In genomic region chr17:77594416-77595209, GRCh38 we compare ENCODE assay signal across 24 cellular contexts.
DNase-seq lines count a peak whose midpoint lies in the region; ATAC-seq and FAIRE-seq lines count a peak whose summit lies in the region.
"Had no signal": no experiment of that assay in that cellular context is flagged by ENCODE, and none has a peak within 500 bp of the region (broad histone marks: within the 10 kb centered on the region; RNA-seq: fewer than 3 reads in every experiment).

No MANE protein-coding gene starts in this region.

- H3K27ac ChIP-seq in KOPT-K1 (ENCODE audit: low read depth, low read length, poor library complexity, severe bottlenecking) (peak overlapping the region; percentile 0), small intestine (ENCODE audit: low read depth in 1 of 2, low read length in 1 of 2) (no peak overlapping the region)
- H3K27ac ChIP-seq: A549, heart right ventricle, SJSA1, stomach had no signal

- no peak overlapping the region for H3K27ac Mint-ChIP-seq in activated CD8-positive, alpha-beta memory T cell treated with anti-CD3 and anti-CD28 coated beads, Interleukin-2, amount 10 ng/mL, durations not matched to agents 7 days and 5 days
- H3K27ac Mint-ChIP-seq in activated T-helper 17 cell treated with anti-CD3 and anti-CD28 coated beads, Interleukin-2, amount 50 U/mL, for 72 hours = no peak overlapping the region
- H3K27ac Mint-ChIP-seq in stimulated activated memory B cell treated with anti-CD40 and anti-IgM and Interleukin-4, amounts not matched to agents 10 μg/mL and 1 μg/mL and 100 μg/mL, for 72 hours = no peak overlapping the region
- H3K27ac Mint-ChIP-seq: WTC11 had no signal

- no peak overlapping the region for H3K4me3 ChIP-seq in small intestine (ENCODE audit: low read depth in 1 of 2, low read length in 2 of 2)
- H3K4me3 ChIP-seq: A549, heart right ventricle, lung, SJSA1, stomach had no signal

- H3K9me3 ChIP-seq in KOPT-K1 (ENCODE audit: insufficient read depth, low read length, poor library complexity, severe bottlenecking) (no peaks in the 10 kb centered on the region), small intestine (ENCODE audit: control insufficient read depth, low read depth) (no peaks in the 10 kb centered on the region)
- H3K9me3 ChIP-seq: A549, heart right ventricle, SJSA1, stomach had no signal

- 61 to 69% (median 66%) methylated on average over 7 of the region's 7 CpGs for WGBS in small intestine, 3 donors

- peaks cover 22% of the 10 kb centered on the region for H3K4me1 Mint-ChIP-seq in activated CD8-positive, alpha-beta memory T cell treated with anti-CD3 and anti-CD28 coated beads, Interleukin-2, amount 10 ng/mL, durations not matched to agents 7 days and 5 days
- H3K4me1 Mint-ChIP-seq in activated T-helper 17 cell treated with anti-CD3 and anti-CD28 coated beads, Interleukin-2, amount 50 U/mL, for 72 hours = peaks cover 8% of the 10 kb centered on the region
- H3K4me1 Mint-ChIP-seq in stimulated activated memory B cell treated with anti-CD40 and anti-IgM and Interleukin-4, amounts not matched to agents 10 μg/mL and 1 μg/mL and 100 μg/mL, for 72 hours = no peaks in the 10 kb centered on the region

- H3K36me3 Mint-ChIP-seq in activated CD8-positive, alpha-beta memory T cell treated with anti-CD3 and anti-CD28 coated beads, Interleukin-2, amount 10 ng/mL, durations not matched to agents 7 days and 5 days = no peaks in the 10 kb centered on the region
- no peaks in the 10 kb centered on the region for H3K36me3 Mint-ChIP-seq in activated T-helper 17 cell treated with anti-CD3 and anti-CD28 coated beads, Interleukin-2, amount 50 U/mL, for 72 hours (ENCODE audit: low read depth)
- no peaks in the 10 kb centered on the region for H3K36me3 Mint-ChIP-seq in stimulated activated memory B cell treated with anti-CD40 and anti-IgM and Interleukin-4, amounts not matched to agents 10 μg/mL and 1 μg/mL and 100 μg/mL, for 72 hours
- H3K36me3 Mint-ChIP-seq: WTC11 had no signal

- peak; percentile 86 for ATAC-seq in activated CD8-positive, alpha-beta memory T cell treated with anti-CD3 and anti-CD28 coated beads, Interleukin-2, amount 10 ng/mL, durations not matched to agents 7 days and 5 days
- ATAC-seq in activated T-helper 17 cell treated with anti-CD3 and anti-CD28 coated beads, Interleukin-2, amount 50 U/mL, for 72 hours (replicated peaks) = peak; percentile 85
- peak; percentile 6 for ATAC-seq in stimulated activated memory B cell treated with anti-CD40 and anti-IgM and Interleukin-4, amounts not matched to agents 10 μg/mL and 1 μg/mL and 100 μg/mL, for 72 hours
- no peak for ATAC-seq in GM18873 (IDR thresholded peaks at IDR 0.05; ENCODE audit: low FRiP score, unreplicated experiment)
- ATAC-seq: A549, heart right ventricle, right cardiac atrium, WTC11 had no signal

- H3K4me3 Mint-ChIP-seq in activated CD8-positive, alpha-beta memory T cell treated with anti-CD3 and anti-CD28 coated beads, Interleukin-2, amount 10 ng/mL, durations not matched to agents 7 days and 5 days = no peak overlapping the region
- H3K4me3 Mint-ChIP-seq in activated T-helper 17 cell treated with anti-CD3 and anti-CD28 coated beads, Interleukin-2, amount 50 U/mL, for 72 hours = no peak overlapping the region
- no peak overlapping the region for H3K4me3 Mint-ChIP-seq in stimulated activated memory B cell treated with anti-CD40 and anti-IgM and Interleukin-4, amounts not matched to agents 10 μg/mL and 1 μg/mL and 100 μg/mL, for 72 hours
- H3K4me3 Mint-ChIP-seq: WTC11 had no signal

- no peak for FAIRE-seq in small intestine (lab: Jason Lieb, UNC)
- FAIRE-seq: A549, endothelial cell of umbilical vein, G401.6, GM19239, H1 had no signal

- H3K27me3 ChIP-seq in small intestine (ENCODE audit: control insufficient read depth in 2 of 2, insufficient read depth in 2 of 2, low read length in 2 of 2) = no peaks in the 10 kb centered on the region

- DNase-seq in activated CD8-positive, alpha-beta memory T cell treated with anti-CD3 and anti-CD28 coated beads, Interleukin-2, amount 10 ng/mL, durations not matched to agents 7 days and 5 days = peak; percentile 82
- no peak for DNase-seq in activated CD8-positive, alpha-beta memory T cell treated with anti-CD3 and anti-CD28 coated beads, Interleukin-2, amount 50 U/mL, for 48 hours
- DNase-seq in small intestine = no peak
- DNase-seq in SK-N-DZ (ENCODE audit: low spot score) = no peak
- DNase-seq: C1 segment of cervical spinal cord; heart right ventricle; NCI-H1436; NCI-H2171; NCI-H774; right cardiac atrium; stimulated activated CD4-positive, alpha-beta T cell treated with anti-CD3 and anti-CD28 coated beads, Interleukin-1b, Interleukin-23, amount 100 ng/mL, for 48 hours; stomach had no signal

- CTCF ChIA-PET in activated CD8-positive, alpha-beta memory T cell treated with anti-CD3 and anti-CD28 coated beads, Interleukin-2, amount 10 ng/mL, durations not matched to agents 7 days and 5 days (lab: Charles Lee) = interaction anchor here (0.7 to 2.1 kb wide), 5 partner anchors 16 to 419 kb away, joined by 3 to 9 read pairs (median 3); no protein-coding TSS in a partner anchor

- H3K9me3 Mint-ChIP-seq in activated CD8-positive, alpha-beta memory T cell treated with anti-CD3 and anti-CD28 coated beads, Interleukin-2, amount 10 ng/mL, durations not matched to agents 7 days and 5 days (ENCODE audit: low read depth) = no peaks in the 10 kb centered on the region
- no peaks in the 10 kb centered on the region for H3K9me3 Mint-ChIP-seq in activated T-helper 17 cell treated with anti-CD3 and anti-CD28 coated beads, Interleukin-2, amount 50 U/mL, for 72 hours
- no peaks in the 10 kb centered on the region for H3K9me3 Mint-ChIP-seq in stimulated activated memory B cell treated with anti-CD40 and anti-IgM and Interleukin-4, amounts not matched to agents 10 μg/mL and 1 μg/mL and 100 μg/mL, for 72 hours

- peaks cover 78% of the 10 kb centered on the region for H3K27me3 Mint-ChIP-seq in activated CD8-positive, alpha-beta memory T cell treated with anti-CD3 and anti-CD28 coated beads, Interleukin-2, amount 10 ng/mL, durations not matched to agents 7 days and 5 days
- peaks cover 4% of the 10 kb centered on the region for H3K27me3 Mint-ChIP-seq in activated T-helper 17 cell treated with anti-CD3 and anti-CD28 coated beads, Interleukin-2, amount 50 U/mL, for 72 hours
- peaks cover 36% of the 10 kb centered on the region for H3K27me3 Mint-ChIP-seq in stimulated activated memory B cell treated with anti-CD40 and anti-IgM and Interleukin-4, amounts not matched to agents 10 μg/mL and 1 μg/mL and 100 μg/mL, for 72 hours

- no peaks in the 10 kb centered on the region for H3K36me3 ChIP-seq in KOPT-K1 (ENCODE audit: insufficient read depth, low read length)
- no peaks in the 10 kb centered on the region for H3K36me3 ChIP-seq in small intestine (ENCODE audit: control insufficient read depth in 2 of 2, insufficient read depth in 2 of 2, low read length in 2 of 2)
- H3K36me3 ChIP-seq: heart right ventricle, SJSA1, stomach had no signal

- no peaks in the 10 kb centered on the region for H3K4me1 ChIP-seq in small intestine (ENCODE audit: control insufficient read depth in 2 of 2, insufficient read depth in 1 of 2, low read depth in 1 of 2, low read length in 1 of 2)
- H3K4me1 ChIP-seq: A549, heart right ventricle, SJSA1, stomach had no signal
